ENCODE assay signal across 10 cellular contexts in the genomic region with DNA sequence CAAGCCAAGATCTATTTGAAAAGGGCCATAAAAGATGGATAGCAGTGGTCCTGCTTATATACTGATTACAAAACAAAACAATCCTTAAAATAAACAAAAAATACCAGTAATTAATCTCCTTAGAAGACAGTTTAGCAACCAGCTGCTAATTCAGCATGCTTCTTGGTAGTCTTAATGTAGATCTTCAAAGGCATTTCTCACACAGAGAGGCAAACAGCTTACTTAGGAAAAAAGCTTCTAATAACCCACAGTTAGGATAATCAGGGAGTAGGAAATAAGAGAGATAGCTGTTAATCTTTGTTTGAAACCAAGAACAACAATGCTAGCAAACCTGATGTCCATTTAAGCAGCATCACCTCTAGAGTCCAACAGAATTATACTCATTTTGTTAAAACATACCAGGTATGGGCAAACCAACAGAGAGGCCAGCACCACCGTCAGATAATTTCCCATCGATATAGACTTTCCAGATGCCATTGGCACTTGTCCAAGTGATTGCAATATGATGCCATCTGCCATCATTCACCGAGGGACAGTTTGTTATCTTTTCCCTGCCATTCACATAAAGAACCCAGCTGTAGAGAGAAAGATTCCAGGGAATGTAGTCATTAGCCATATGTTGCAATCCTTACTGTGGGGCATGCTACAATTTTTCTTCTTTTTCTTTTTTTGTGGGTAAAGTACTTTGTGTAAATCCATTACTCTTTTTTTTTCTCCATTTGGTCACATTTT.
DNase-seq lines count a peak whose midpoint lies in the region; ATAC-seq and TF ChIP-seq lines count a peak whose summit lies in the region.
"Had no signal": no experiment of that assay in that cellular context is flagged by ENCODE, and none has a peak within 500 bp of the region (broad histone marks: within the 10 kb centered on the region; RNA-seq: fewer than 3 reads in every experiment).

No MANE protein-coding gene starts in this region.

- H3K9me3 ChIP-seq in AG04450 (ENCODE audit: control insufficient read depth, insufficient read depth, low read length) = peaks cover 6% of the 10 kb centered on the region; the same call in 1 of the 2 replicates
- H3K9me3 ChIP-seq in HEK293 (ENCODE audit: control insufficient read depth, insufficient read depth, low read depth, low read length) = no peaks in the 10 kb centered on the region

- H3K36me3 ChIP-seq in HEK293 (ENCODE audit: control insufficient read depth in 2 of 2, insufficient read depth in 1 of 2, low read length in 2 of 2) = no peaks in the 10 kb centered on the region

- no peaks in the 10 kb centered on the region for H3K27me3 ChIP-seq in AG04450 (ENCODE audit: control insufficient read depth, insufficient read depth, low read length)

- no peak overlapping the region for H3K27ac ChIP-seq in AG04450 (ENCODE audit: low read depth, low read length)
- H3K27ac ChIP-seq in HEK293 (ENCODE audit: extremely low read depth, low read depth, low read length) = no peak overlapping the region

- H3K4me3 ChIP-seq in AG04450 (ENCODE audit: low read depth, low read length) (no peak overlapping the region), HEK293 (ENCODE audit: low read depth, low read length) (no peak overlapping the region), fibroblast of mammary gland (ENCODE audit: control insufficient read depth, low read depth, low read length) (no peak overlapping the region)

- ATAC-seq in esophagus mucosa (no peak), HG02763 (IDR thresholded peaks at IDR 0.05; ENCODE audit: unreplicated experiment) (no peak)

- no peaks in the 10 kb centered on the region for H3K4me1 ChIP-seq in HEK293 (ENCODE audit: control insufficient read depth, insufficient read depth, low read length)

- CTCF ChIA-PET in AG04450 (lab: Charles Lee) = interaction anchor here (1.4 kb wide), 1 partner anchor 9 kb away, joined by 3 read pairs; no protein-coding TSS in a partner anchor
- CTCF ChIA-PET in HEK293 (lab: Yijun Ruan, JAX) = interaction anchor here (0.7 to 1.6 kb wide), 2 partner anchors 9 to 180 kb away, joined by 3 to 4 read pairs; no protein-coding TSS in a partner anchor

- TF ChIP-seq CTCF in AG04450 (IDR thresholded peaks at IDR 0.05; ENCODE audit: low read depth, low read length) = no peak
- TF ChIP-seq CTCF in HEK293 (tag by site-specific recombination; IDR thresholded peaks at IDR 0.05) = no peak
- no peak for TF ChIP-seq CTCF in fibroblast of mammary gland (conservative IDR thresholded peaks at IDR 0.05; ENCODE audit: control insufficient read depth, insufficient read depth, low read depth, low read length)

- DNase-seq in AG04450 (ENCODE audit: low read depth, low spot score) (peak; percentile 46), OCI-M1 (lab: John Stamatoyannopoulos, UW) (peak; percentile 24), fibroblast of mammary gland (ENCODE audit: low read depth) (peak; percentile 82), occipital lobe (lab: John Stamatoyannopoulos, UW) (no peak), AML-193 (lab: John Stamatoyannopoulos, UW) (no peak)
- DNase-seq: activated CD8-positive, alpha-beta memory T cell treated with anti-CD3 and anti-CD28 coated beads for 24 hours; nephron progenitor cell had no signal

- POLR2A ChIA-PET in AG04450 (lab: Yijun Ruan, JAX) = interaction anchor here (0.6 to 1.6 kb wide), 7 partner anchors 15 to 200 kb away, joined by 3 to 6 read pairs (median 3); a partner anchor contains a TSS
- POLR2A ChIA-PET in HEK293 (lab: Yijun Ruan, JAX) = no interaction called here

TF ChIP-seq in HEK293, 187 proteins besides CTCF, POLR2A, EP300 and RAD21:
- TF ChIP-seq MEIS1 (CRISPR knock-in tag; IDR thresholded peaks at IDR 0.05; ENCODE audit: borderline replicate concordance) (0 out of 2 replicates have a peak, but pooled peaks have one; percentile 11), ZXDB (tag by site-specific recombination; IDR thresholded peaks at IDR 0.05) (0 out of 2 replicates have a peak, but pooled peaks have one; percentile 33), HOXA7 (CRISPR knock-in tag; IDR thresholded peaks at IDR 0.05; ENCODE audit: borderline replicate concordance) (no peak), YY2 (tag by site-specific recombination; IDR thresholded peaks at IDR 0.05) (peak; percentile 36; the same call in 1 of the 2 replicates), GLIS1 (tag by site-specific recombination; IDR thresholded peaks at IDR 0.05) (no peak)

Comparison
In these comparisons a context has a peak if more than half of its experiments do, and no peak if none do; other contexts are left out.
1. DNase-seq: peak in AG04450 (single experiment), OCI-M1 (single experiment) and fibroblast of mammary gland (single experiment); none in occipital lobe (single experiment) and AML-193 (0 of 2).